18 cellular contexts compared by ENCODE assay signal in the genomic region with DNA sequence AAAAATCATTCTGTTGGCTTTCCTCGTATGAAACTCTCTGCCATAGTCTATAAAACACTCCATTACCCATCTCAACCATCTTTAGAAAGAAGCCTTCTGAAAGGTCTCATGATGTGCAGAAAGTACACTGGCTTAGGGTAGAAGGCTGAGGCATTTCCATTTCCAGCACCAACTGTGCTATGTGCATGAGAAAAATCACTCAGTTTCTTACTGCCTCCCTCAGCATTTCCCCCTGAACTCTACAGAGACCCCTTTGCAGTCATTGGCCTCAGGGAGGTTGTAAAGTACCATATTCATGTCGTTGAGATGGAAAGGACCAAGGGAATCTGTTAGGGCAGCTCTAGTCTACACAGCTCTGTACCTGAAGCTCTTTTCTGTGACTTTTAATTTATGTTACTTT. TPM values are rescaled to one million over a fixed set of nuclear protein-coding genes. Genes with fewer than 3 reads are reported as not detected.
A peak's percentile ranks its signal among the peaks of the same experiment; 100 is the strongest.
DNase-seq lines count a peak whose midpoint lies in the region; ATAC-seq, FAIRE-seq and TF ChIP-seq lines count a peak whose summit lies in the region.
"Had no signal": no experiment of that assay in that cellular context is flagged by ENCODE, and none has a peak within 500 bp of the region (broad histone marks: within the 10 kb centered on the region; RNA-seq: fewer than 3 reads in every experiment).

No MANE protein-coding gene starts in this region.

- no peaks in the 10 kb centered on the region for H4K20me1 ChIP-seq in BLaER1

- no peak for ATAC-seq in WTC11
- no peak for ATAC-seq in left lobe of liver

- H3K27ac Mint-ChIP-seq in WTC11 = no peak overlapping the region; the same call in 1 of the 2 replicates
- H3K27ac Mint-ChIP-seq in mesothelial cell of epicardium = no peak overlapping the region
- H3K27ac Mint-ChIP-seq: CD14-positive monocyte had no signal

- peaks cover 25% of the 10 kb centered on the region for H3K4me1 ChIP-seq in BLaER1
- H3K4me1 ChIP-seq: A549 had no signal

- H3K4me1 Mint-ChIP-seq in WTC11 = peaks cover 15% of the 10 kb centered on the region
- peaks cover 15% of the 10 kb centered on the region for H3K4me1 Mint-ChIP-seq in mesothelial cell of epicardium

- POLR2A ChIA-PET in WTC11 (lab: Charles Lee) = no interaction called here

- no peak overlapping the region for H3K4me3 ChIP-seq in BLaER1
- H3K4me3 ChIP-seq: K562 had no signal

- DNase-seq in GM19239 (ENCODE audit: insufficient read length, low spot score) (no peak), WTC11 (ENCODE audit: low spot score) (no peak), mesothelial cell of epicardium (ENCODE audit: low spot score in 2 of 2, unreplicated experiment in 2 of 2) (no peak), left lobe of liver (ENCODE audit: low spot score) (no peak)
- DNase-seq in stimulated activated CD4-positive, alpha-beta T cell treated with anti-CD3 and anti-CD28 coated beads, Interleukin-15, amount 100 ng/mL, for 24 hours = no peak
- DNase-seq in activated T-cell treated with anti-CD3 and anti-CD28 coated beads, Interleukin-2, amount 50 U/mL, for 1 hour = no peak
- DNase-seq in stimulated activated CD4-positive, alpha-beta T cell treated with anti-CD3 and anti-CD28 coated beads, Interleukin-1b, Interleukin-23, amount 100 ng/mL, for 48 hours = no peak
- DNase-seq: COR-L47, GOT3, NCI-H1048, NCI-H146, NCI-H2081, NCI-H510A treated with DMSO at 0.1 percent for 48 hours, SHP77 had no signal

- TF ChIP-seq CTCF in WTC11 (IDR thresholded peaks at IDR 0.05) (no peak), mesothelial cell of epicardium (IDR thresholded peaks at IDR 0.05; ENCODE audit: unreplicated experiment) (no peak)

- H3K4me2 ChIP-seq in BLaER1 = peak overlapping the region; percentile 59

- peak overlapping the region; percentile 59; the same call in 1 of the 2 replicates for H3K4me3 Mint-ChIP-seq in WTC11
- H3K4me3 Mint-ChIP-seq in mesothelial cell of epicardium = peak overlapping the region; percentile 13

- FAIRE-seq in GM19239 (lab: Jason Lieb, UNC) = peak; percentile 14
- FAIRE-seq: A549, K562 had no signal

- H3K9me3 ChIP-seq in BLaER1 = peaks cover 9% of the 10 kb centered on the region
- H3K9me3 ChIP-seq: A549 had no signal

- H3K9me3 Mint-ChIP-seq in WTC11 = no peaks in the 10 kb centered on the region
- peaks cover 5% of the 10 kb centered on the region for H3K9me3 Mint-ChIP-seq in mesothelial cell of epicardium

- CTCF ChIA-PET in WTC11 (lab: Charles Lee) = interaction anchor here (0.6 to 1.9 kb wide), 25 partner anchors 8 to 622 kb away, joined by 3 to 20 read pairs (median 4); no protein-coding TSS in a partner anchor

- H3K27me3 ChIP-seq in BLaER1 = no peaks in the 10 kb centered on the region

- H3K27ac ChIP-seq in BLaER1 = no peak overlapping the region
- H3K27ac ChIP-seq: A549 had no signal

- no peaks in the 10 kb centered on the region for H3K27me3 Mint-ChIP-seq in WTC11 (ENCODE audit: low read depth)
- H3K27me3 Mint-ChIP-seq in mesothelial cell of epicardium (ENCODE audit: low read depth) = peaks cover 6% of the 10 kb centered on the region

- H3K36me3 ChIP-seq in BLaER1 = no peaks in the 10 kb centered on the region

- no peaks in the 10 kb centered on the region for H3K36me3 Mint-ChIP-seq in WTC11
- no peaks in the 10 kb centered on the region for H3K36me3 Mint-ChIP-seq in mesothelial cell of epicardium
- H3K36me3 Mint-ChIP-seq: CD14-positive monocyte had no signal

- no peak overlapping the region for H3K9ac ChIP-seq in BLaER1

TF ChIP-seq in WTC11, 78 proteins besides CTCF, POLR2A, EP300 and RAD21:
- TF ChIP-seq, protein P1, sequence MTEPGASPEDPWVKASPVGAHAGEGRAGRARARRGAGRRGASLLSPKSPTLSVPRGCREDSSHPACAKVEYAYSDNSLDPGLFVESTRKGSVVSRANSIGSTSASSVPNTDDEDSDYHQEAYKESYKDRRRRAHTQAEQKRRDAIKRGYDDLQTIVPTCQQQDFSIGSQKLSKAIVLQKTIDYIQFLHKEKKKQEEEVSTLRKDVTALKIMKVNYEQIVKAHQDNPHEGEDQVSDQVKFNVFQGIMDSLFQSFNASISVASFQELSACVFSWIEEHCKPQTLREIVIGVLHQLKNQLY (CRISPR knock-in tag; IDR thresholded peaks at IDR 0.05) = no peak
- TF ChIP-seq ZNF671 (CRISPR knock-in tag; IDR thresholded peaks at IDR 0.05) = no peak
- TF ChIP-seq, protein P2, sequence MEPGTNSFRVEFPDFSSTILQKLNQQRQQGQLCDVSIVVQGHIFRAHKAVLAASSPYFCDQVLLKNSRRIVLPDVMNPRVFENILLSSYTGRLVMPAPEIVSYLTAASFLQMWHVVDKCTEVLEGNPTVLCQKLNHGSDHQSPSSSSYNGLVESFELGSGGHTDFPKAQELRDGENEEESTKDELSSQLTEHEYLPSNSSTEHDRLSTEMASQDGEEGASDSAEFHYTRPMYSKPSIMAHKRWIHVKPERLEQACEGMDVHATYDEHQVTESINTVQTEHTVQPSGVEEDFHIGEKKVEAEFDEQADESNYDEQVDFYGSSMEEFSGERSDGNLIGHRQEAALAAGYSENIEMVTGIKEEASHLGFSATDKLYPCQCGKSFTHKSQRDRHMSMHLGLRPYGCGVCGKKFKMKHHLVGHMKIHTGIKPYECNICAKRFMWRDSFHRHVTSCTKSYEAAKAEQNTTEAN (CRISPR knock-in tag; IDR thresholded peaks at IDR 0.05) = no peak
- TF ChIP-seq, protein P3, sequence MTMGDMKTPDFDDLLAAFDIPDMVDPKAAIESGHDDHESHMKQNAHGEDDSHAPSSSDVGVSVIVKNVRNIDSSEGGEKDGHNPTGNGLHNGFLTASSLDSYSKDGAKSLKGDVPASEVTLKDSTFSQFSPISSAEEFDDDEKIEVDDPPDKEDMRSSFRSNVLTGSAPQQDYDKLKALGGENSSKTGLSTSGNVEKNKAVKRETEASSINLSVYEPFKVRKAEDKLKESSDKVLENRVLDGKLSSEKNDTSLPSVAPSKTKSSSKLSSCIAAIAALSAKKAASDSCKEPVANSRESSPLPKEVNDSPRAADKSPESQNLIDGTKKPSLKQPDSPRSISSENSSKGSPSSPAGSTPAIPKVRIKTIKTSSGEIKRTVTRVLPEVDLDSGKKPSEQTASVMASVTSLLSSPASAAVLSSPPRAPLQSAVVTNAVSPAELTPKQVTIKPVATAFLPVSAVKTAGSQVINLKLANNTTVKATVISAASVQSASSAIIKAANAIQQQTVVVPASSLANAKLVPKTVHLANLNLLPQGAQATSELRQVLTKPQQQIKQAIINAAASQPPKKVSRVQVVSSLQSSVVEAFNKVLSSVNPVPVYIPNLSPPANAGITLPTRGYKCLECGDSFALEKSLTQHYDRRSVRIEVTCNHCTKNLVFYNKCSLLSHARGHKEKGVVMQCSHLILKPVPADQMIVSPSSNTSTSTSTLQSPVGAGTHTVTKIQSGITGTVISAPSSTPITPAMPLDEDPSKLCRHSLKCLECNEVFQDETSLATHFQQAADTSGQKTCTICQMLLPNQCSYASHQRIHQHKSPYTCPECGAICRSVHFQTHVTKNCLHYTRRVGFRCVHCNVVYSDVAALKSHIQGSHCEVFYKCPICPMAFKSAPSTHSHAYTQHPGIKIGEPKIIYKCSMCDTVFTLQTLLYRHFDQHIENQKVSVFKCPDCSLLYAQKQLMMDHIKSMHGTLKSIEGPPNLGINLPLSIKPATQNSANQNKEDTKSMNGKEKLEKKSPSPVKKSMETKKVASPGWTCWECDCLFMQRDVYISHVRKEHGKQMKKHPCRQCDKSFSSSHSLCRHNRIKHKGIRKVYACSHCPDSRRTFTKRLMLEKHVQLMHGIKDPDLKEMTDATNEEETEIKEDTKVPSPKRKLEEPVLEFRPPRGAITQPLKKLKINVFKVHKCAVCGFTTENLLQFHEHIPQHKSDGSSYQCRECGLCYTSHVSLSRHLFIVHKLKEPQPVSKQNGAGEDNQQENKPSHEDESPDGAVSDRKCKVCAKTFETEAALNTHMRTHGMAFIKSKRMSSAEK (CRISPR knock-in tag; IDR thresholded peaks at IDR 0.05; ENCODE audit: borderline replicate concordance) = no peak
- TF ChIP-seq ZBTB21 (CRISPR knock-in tag; IDR thresholded peaks at IDR 0.05; ENCODE audit: borderline replicate concordance) = no peak
- TF ChIP-seq MXD4 (CRISPR knock-in tag; IDR thresholded peaks at IDR 0.05; ENCODE audit: borderline replicate concordance) = no peak
- TF ChIP-seq, protein P4, sequence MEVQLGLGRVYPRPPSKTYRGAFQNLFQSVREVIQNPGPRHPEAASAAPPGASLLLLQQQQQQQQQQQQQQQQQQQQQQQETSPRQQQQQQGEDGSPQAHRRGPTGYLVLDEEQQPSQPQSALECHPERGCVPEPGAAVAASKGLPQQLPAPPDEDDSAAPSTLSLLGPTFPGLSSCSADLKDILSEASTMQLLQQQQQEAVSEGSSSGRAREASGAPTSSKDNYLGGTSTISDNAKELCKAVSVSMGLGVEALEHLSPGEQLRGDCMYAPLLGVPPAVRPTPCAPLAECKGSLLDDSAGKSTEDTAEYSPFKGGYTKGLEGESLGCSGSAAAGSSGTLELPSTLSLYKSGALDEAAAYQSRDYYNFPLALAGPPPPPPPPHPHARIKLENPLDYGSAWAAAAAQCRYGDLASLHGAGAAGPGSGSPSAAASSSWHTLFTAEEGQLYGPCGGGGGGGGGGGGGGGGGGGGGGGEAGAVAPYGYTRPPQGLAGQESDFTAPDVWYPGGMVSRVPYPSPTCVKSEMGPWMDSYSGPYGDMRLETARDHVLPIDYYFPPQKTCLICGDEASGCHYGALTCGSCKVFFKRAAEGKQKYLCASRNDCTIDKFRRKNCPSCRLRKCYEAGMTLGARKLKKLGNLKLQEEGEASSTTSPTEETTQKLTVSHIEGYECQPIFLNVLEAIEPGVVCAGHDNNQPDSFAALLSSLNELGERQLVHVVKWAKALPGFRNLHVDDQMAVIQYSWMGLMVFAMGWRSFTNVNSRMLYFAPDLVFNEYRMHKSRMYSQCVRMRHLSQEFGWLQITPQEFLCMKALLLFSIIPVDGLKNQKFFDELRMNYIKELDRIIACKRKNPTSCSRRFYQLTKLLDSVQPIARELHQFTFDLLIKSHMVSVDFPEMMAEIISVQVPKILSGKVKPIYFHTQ (CRISPR knock-in tag; IDR thresholded peaks at IDR 0.05) = no peak

RNA-seq across cellular contexts. Expression of a gene that starts 46.8 kb away (rescaled TPM):
- total RNA-seq in WTC11 (2021) (5.4 to 6.3 TPM (median 5.5 TPM) in 3 replicates), mesothelial cell of epicardium (0.29 to 0.58 TPM in 2 of 3 replicates, not detected in the other), left lobe of liver (not detected)
